In genomic region chr15:50418041-50418583, GRCh38 we compare ENCODE assay signal across 20 cellular contexts. TPM values are rescaled to one million over a fixed set of nuclear protein-coding genes. Genes with fewer than 3 reads are reported as not detected.
A peak's percentile ranks its signal among the peaks of the same experiment; 100 is the strongest.
DNase-seq lines count a peak whose midpoint lies in the region; ATAC-seq lines count a peak whose summit lies in the region.
"Had no signal": no experiment of that assay in that cellular context is flagged by ENCODE, and none has a peak within 500 bp of the region (broad histone marks: within the 10 kb centered on the region; RNA-seq: fewer than 3 reads in every experiment).

No MANE protein-coding gene starts in this region.

- H3K4me1 Mint-ChIP-seq in activated CD4-positive, alpha-beta T cell treated with anti-CD3 and anti-CD28 coated beads for 36 hours = no peaks in the 10 kb centered on the region
- H3K4me1 Mint-ChIP-seq: activated CD4-positive, alpha-beta T cell treated with anti-CD3 and anti-CD28 coated beads, Interleukin-2, amount 10 ng/mL, durations not matched to agents 7 days and 5 days; stimulated activated naive B cell treated with anti-CD40 and anti-IgM and Interleukin-4, amounts not matched to agents 10 μg/mL and 1 μg/mL and 100 μg/mL, for 72 hours; T-cell had no signal

- peaks cover 1% of the 10 kb centered on the region for H3K9me3 Mint-ChIP-seq in activated CD4-positive, alpha-beta T cell treated with anti-CD3 and anti-CD28 coated beads for 36 hours (ENCODE audit: low read depth)
- H3K9me3 Mint-ChIP-seq: activated CD4-positive, alpha-beta T cell treated with anti-CD3 and anti-CD28 coated beads, Interleukin-2, amount 10 ng/mL, durations not matched to agents 7 days and 5 days; stimulated activated naive B cell treated with anti-CD40 and anti-IgM and Interleukin-4, amounts not matched to agents 10 μg/mL and 1 μg/mL and 100 μg/mL, for 72 hours; T-cell had no signal

- CTCF ChIA-PET in activated CD4-positive, alpha-beta T cell treated with anti-CD3 and anti-CD28 coated beads for 36 hours (lab: Charles Lee) = no interaction called here

- intact Hi-C loops in activated CD4-positive, alpha-beta T cell treated with anti-CD3 and anti-CD28 coated beads for 36 hours (cut with DNase I, micrococcal nuclease) = no loop called here

- no peak overlapping the region for H3K27ac Mint-ChIP-seq in activated CD4-positive, alpha-beta T cell treated with anti-CD3 and anti-CD28 coated beads for 36 hours
- H3K27ac Mint-ChIP-seq: activated CD4-positive, alpha-beta T cell treated with anti-CD3 and anti-CD28 coated beads, Interleukin-2, amount 10 ng/mL, durations not matched to agents 7 days and 5 days; progenitor cell of endocrine pancreas; T-cell had no signal

- no peaks in the 10 kb centered on the region for H3K36me3 Mint-ChIP-seq in activated CD4-positive, alpha-beta T cell treated with anti-CD3 and anti-CD28 coated beads for 36 hours (ENCODE audit: low read depth)
- H3K36me3 Mint-ChIP-seq: stimulated activated naive B cell treated with anti-CD40 and anti-IgM and Interleukin-4, amounts not matched to agents 10 μg/mL and 1 μg/mL and 100 μg/mL, for 72 hours; T-cell had no signal

- H3K4me3 Mint-ChIP-seq in activated CD4-positive, alpha-beta T cell treated with anti-CD3 and anti-CD28 coated beads for 36 hours = no peak overlapping the region
- H3K4me3 Mint-ChIP-seq: activated CD4-positive, alpha-beta T cell treated with anti-CD3 and anti-CD28 coated beads, Interleukin-2, amount 10 ng/mL, durations not matched to agents 7 days and 5 days; stimulated activated naive B cell treated with anti-CD40 and anti-IgM and Interleukin-4, amounts not matched to agents 10 μg/mL and 1 μg/mL and 100 μg/mL, for 72 hours; T-cell had no signal

- POLR2A ChIA-PET in activated CD4-positive, alpha-beta T cell treated with anti-CD3 and anti-CD28 coated beads for 36 hours (lab: Charles Lee) = no interaction called here

- DNase-seq in activated CD4-positive, alpha-beta T cell treated with anti-CD3 and anti-CD28 coated beads for 36 hours = peak; percentile 18
- DNase-seq in activated CD4-positive, alpha-beta T cell treated with anti-CD3 and anti-CD28 coated beads, Interleukin-2, amount 50 U/mL, for 1 hour = no peak
- DNase-seq in ELR (ENCODE audit: low read depth) (peak; percentile 21), RPMI7951 (ENCODE audit: low read depth) (peak; percentile 26), glomerular visceral epithelial cell (ENCODE audit: extremely low spot score) (peak; percentile 6), COR-L47 (lab: John Stamatoyannopoulos, UW) (no peak), NCI-H2029 (lab: John Stamatoyannopoulos, UW) (no peak), NCI-H345 treated with DMSO at 0.1 percent for 48 hours (lab: John Stamatoyannopoulos, UW; ENCODE audit: unreplicated experiment) (no peak)
- DNase-seq: activated CD4-positive, alpha-beta T cell treated with anti-CD3 and anti-CD28 coated beads, Interleukin-2, amount 10 ng/mL, durations not matched to agents 7 days and 5 days; activated gamma-delta T cell treated with Interleukin-2 at 50 U/mL for 16 hours; heart right ventricle; left ventricle myocardium inferior; MG63; mucosa of descending colon; NCI-H1436 treated with DMSO at 0.1 percent for 48 hours; NCI-H345; Right ventricle myocardium superior; stimulated activated naive B cell treated with anti-CD40 and anti-IgM and Interleukin-4, amounts not matched to agents 10 μg/mL and 1 μg/mL and 100 μg/mL, for 72 hours; T-cell had no signal

- H3K27me3 Mint-ChIP-seq in activated CD4-positive, alpha-beta T cell treated with anti-CD3 and anti-CD28 coated beads for 36 hours = no peaks in the 10 kb centered on the region
- H3K27me3 Mint-ChIP-seq: progenitor cell of endocrine pancreas; stimulated activated naive B cell treated with anti-CD40 and anti-IgM and Interleukin-4, amounts not matched to agents 10 μg/mL and 1 μg/mL and 100 μg/mL, for 72 hours had no signal

- ATAC-seq in activated CD4-positive, alpha-beta T cell treated with anti-CD3 and anti-CD28 coated beads for 36 hours = no peak
- ATAC-seq: heart right ventricle; mucosa of descending colon; stimulated activated naive B cell treated with anti-CD40 and anti-IgM and Interleukin-4, amounts not matched to agents 10 μg/mL and 1 μg/mL and 100 μg/mL, for 72 hours; T-cell had no signal

RNA-seq across cellular contexts. Expression of gene USP8, which starts 6.1 kb away (rescaled TPM):
- 10 to 100 TPM; 39.8 to 45.3 TPM for total RNA-seq in activated CD4-positive, alpha-beta T cell treated with anti-CD3 and anti-CD28 coated beads for 36 hours
- 65.2 and 74.4 TPM in 2 replicates for total RNA-seq in RPMI7951 (2014; rRNA removed; shearing (Covaris generic))

Comparison
In these comparisons a context has a peak if more than half of its experiments do, and no peak if none do; other contexts are left out.
1. DNase-seq: peak in activated CD4-positive, alpha-beta T cell treated with anti-CD3 and anti-CD28 coated beads for 36 hours (single experiment), ELR (single experiment), RPMI7951 (single experiment) and glomerular visceral epithelial cell (single experiment); none in activated CD4-positive, alpha-beta T cell treated with anti-CD3 and anti-CD28 coated beads, Interleukin-2, amount 50 U/mL, for 1 hour (single experiment), COR-L47 (single experiment), NCI-H2029 (single experiment) and NCI-H345 treated with DMSO at 0.1 percent for 48 hours (single experiment).